In the genomic region with DNA sequence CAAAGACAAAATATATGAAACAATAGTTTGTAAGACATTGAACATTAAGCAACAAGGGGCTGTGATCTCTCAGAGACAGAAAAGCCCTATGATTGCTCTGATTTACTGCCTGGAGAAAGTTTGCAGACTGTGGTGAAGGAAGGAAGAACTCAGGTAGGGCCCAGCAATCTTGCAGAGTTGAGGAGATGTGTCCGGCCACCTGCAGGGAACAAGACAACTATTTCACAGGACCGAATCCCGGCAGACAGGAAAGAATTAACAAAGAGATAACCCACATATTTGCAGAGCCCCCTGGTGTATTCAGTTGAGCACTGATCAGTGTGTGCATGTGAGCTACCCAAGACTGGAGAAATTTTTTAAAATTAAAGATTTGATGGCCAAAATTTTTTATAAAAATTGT, we compare ENCODE assay signal across 20 cellular contexts. TPM values are rescaled to one million over a fixed set of nuclear protein-coding genes. Genes with fewer than 3 reads are reported as not detected.
DNase-seq lines count a peak whose midpoint lies in the region; ATAC-seq, FAIRE-seq and TF ChIP-seq lines count a peak whose summit lies in the region.
"Had no signal": no experiment of that assay in that cellular context is flagged by ENCODE, and none has a peak within 500 bp of the region (broad histone marks: within the 10 kb centered on the region; RNA-seq: fewer than 3 reads in every experiment).

No MANE protein-coding gene starts in this region.

- H3K4me3 Mint-ChIP-seq in WTC11 (no peak overlapping the region), T-cell (no peak overlapping the region)
- H3K4me3 Mint-ChIP-seq: CD4-positive, alpha-beta memory T cell had no signal

- H3K9me3 Mint-ChIP-seq in WTC11 (peaks cover 23% of the 10 kb centered on the region), T-cell (peaks cover 0 to 7% (median 4%) of the 10 kb centered on the region in 3 donors)

- H4K8ac ChIP-seq in neuronal stem cell (ENCODE audit: low read depth, low read length) = no peak overlapping the region

- H3K36me3 Mint-ChIP-seq in WTC11 (peaks cover 6% of the 10 kb centered on the region), T-cell (no peaks in the 10 kb centered on the region)
- H3K36me3 Mint-ChIP-seq: CD4-positive, alpha-beta memory T cell had no signal

- H3K14ac ChIP-seq in neuronal stem cell (ENCODE audit: low read length) = no peak overlapping the region

- no peak overlapping the region for H2BK5ac ChIP-seq in neuronal stem cell (ENCODE audit: low read length)

- no peak overlapping the region for H4K91ac ChIP-seq in neuronal stem cell (ENCODE audit: low read depth, low read length, poor library complexity)

- H3K4me1 Mint-ChIP-seq in WTC11 = peaks cover 21% of the 10 kb centered on the region
- H3K4me1 Mint-ChIP-seq in T-cell = no peaks in the 10 kb centered on the region
- H3K4me1 Mint-ChIP-seq: CD4-positive, alpha-beta memory T cell had no signal

- H3K9me3 ChIP-seq in neuronal stem cell (replicated peaks in 1 of 2; ENCODE audit: control insufficient read depth in 2 of 2, insufficient read depth in 1 of 2, low read depth in 1 of 2, low read length in 2 of 2) = no peaks in the 10 kb centered on the region
- H3K9me3 ChIP-seq: HAP-1 had no signal

- POLR2A ChIA-PET in WTC11 (lab: Charles Lee) (no interaction called here), T-cell (lab: Charles Lee) (no interaction called here)

- no peak overlapping the region for H2BK15ac ChIP-seq in neuronal stem cell (ENCODE audit: low read length)

- WGBS in neuronal stem cell (ENCODE audit: extremely low coverage in 2 of 2, insufficient read length in 2 of 2, insufficient replicate concordance in 1 of 2), 2 donors = no CpG with 5 or more reads among the region's 3 CpGs

- H2BK120ac ChIP-seq in neuronal stem cell (ENCODE audit: low read depth, low read length) = no peak overlapping the region

- no peaks in the 10 kb centered on the region for H3K36me3 ChIP-seq in neuronal stem cell (replicated peaks in 1 of 2; ENCODE audit: control insufficient read depth in 2 of 2, insufficient read depth in 2 of 2, low read length in 2 of 2)
- H3K36me3 ChIP-seq: HAP-1 had no signal

- peak; percentile 51 for FAIRE-seq in HTR-8/SVneo (lab: Jason Lieb, UNC)
- FAIRE-seq: G401.6, GM12892, H54 had no signal

- no peak overlapping the region for H3K4me2 ChIP-seq in neuronal stem cell (ENCODE audit: insufficient read depth, low read length, poor library complexity, severe bottlenecking)

- H3K4me3 ChIP-seq in neuronal stem cell (ENCODE audit: low read length in 2 of 2) = no peak overlapping the region
- H3K4me3 ChIP-seq: HAP-1 had no signal

- H3K27ac ChIP-seq in neuronal stem cell (replicated peaks; ENCODE audit: low read length) = no peak overlapping the region

- H2AK5ac ChIP-seq in neuronal stem cell (ENCODE audit: low read depth, low read length) = no peak overlapping the region

- TF ChIP-seq CTCF in WTC11 (IDR thresholded peaks at IDR 0.05) = no peak

- H3K27ac Mint-ChIP-seq in WTC11 (no peak overlapping the region), T-cell (no peak overlapping the region)
- H3K27ac Mint-ChIP-seq: CD4-positive, alpha-beta memory T cell had no signal

- H3K79me1 ChIP-seq in neuronal stem cell (ENCODE audit: low read depth, low read length) = no peaks in the 10 kb centered on the region

- H3K27me3 ChIP-seq in neuronal stem cell (ENCODE audit: control insufficient read depth in 3 of 3, insufficient read depth in 3 of 3, low read depth in 1 of 3, low read length in 3 of 3) = no peaks in the 10 kb centered on the region

- H3K23ac ChIP-seq in neuronal stem cell (ENCODE audit: low read depth, low read length, poor library complexity) = no peak overlapping the region

- H2AFZ ChIP-seq in neuronal stem cell (ENCODE audit: low read length) = peak overlapping the region; percentile 27

- no peak overlapping the region for H2BK12ac ChIP-seq in neuronal stem cell (ENCODE audit: low read length)

- no peak overlapping the region for H3K9ac ChIP-seq in neuronal stem cell (ENCODE audit: low read depth, low read length, poor library complexity)

- H3K27me3 Mint-ChIP-seq in WTC11 (ENCODE audit: low read depth) (peaks cover 2% of the 10 kb centered on the region; the same call in 1 of the 2 replicates), T-cell (peaks cover 0 to 2% of the 10 kb centered on the region in 2 donors)

- CTCF ChIA-PET in WTC11 (lab: Charles Lee) = no interaction called here
- CTCF ChIA-PET in T-cell (lab: Charles Lee) = no interaction called here

- no peak overlapping the region for H3K18ac ChIP-seq in neuronal stem cell (ENCODE audit: low read length)

- H3K4ac ChIP-seq in neuronal stem cell (ENCODE audit: low read length) = no peak overlapping the region

- 0 out of 2 replicates have a peak, but pooled peaks have one; percentile 34 for ATAC-seq in WTC11
- no peak for ATAC-seq in GM18867 (IDR thresholded peaks at IDR 0.05; ENCODE audit: unreplicated experiment)
- ATAC-seq in T-cell (replicated peaks in 1 of 4) = no peak
- no peak for ATAC-seq in HG03571 (IDR thresholded peaks at IDR 0.05; ENCODE audit: unreplicated experiment)

- H3K4me1 ChIP-seq in neuronal stem cell (ENCODE audit: control insufficient read depth in 2 of 2, insufficient read depth in 1 of 2, low read depth in 1 of 2, low read length in 2 of 2) = no peaks in the 10 kb centered on the region
- H3K4me1 ChIP-seq: HAP-1 had no signal

- DNase-seq in HTR-8/SVneo (ENCODE audit: insufficient read length, low spot score) (no peak), WTC11 (ENCODE audit: low spot score) (no peak), iPS-NIHi7 (ENCODE audit: extremely low spot score) (peak; percentile 14), neuronal stem cell (ENCODE audit: low spot score) (no peak), T-cell (no peak), DMS79 (lab: John Stamatoyannopoulos, UW) (no peak)
- DNase-seq: C1 segment of cervical spinal cord; Calu3; CD4-positive, alpha-beta memory T cell; COR-L47; DMS53; DND-41; GOT3 had no signal

TF ChIP-seq in WTC11, 78 proteins besides CTCF, POLR2A, EP300 and RAD21:
- TF ChIP-seq, protein P1, sequence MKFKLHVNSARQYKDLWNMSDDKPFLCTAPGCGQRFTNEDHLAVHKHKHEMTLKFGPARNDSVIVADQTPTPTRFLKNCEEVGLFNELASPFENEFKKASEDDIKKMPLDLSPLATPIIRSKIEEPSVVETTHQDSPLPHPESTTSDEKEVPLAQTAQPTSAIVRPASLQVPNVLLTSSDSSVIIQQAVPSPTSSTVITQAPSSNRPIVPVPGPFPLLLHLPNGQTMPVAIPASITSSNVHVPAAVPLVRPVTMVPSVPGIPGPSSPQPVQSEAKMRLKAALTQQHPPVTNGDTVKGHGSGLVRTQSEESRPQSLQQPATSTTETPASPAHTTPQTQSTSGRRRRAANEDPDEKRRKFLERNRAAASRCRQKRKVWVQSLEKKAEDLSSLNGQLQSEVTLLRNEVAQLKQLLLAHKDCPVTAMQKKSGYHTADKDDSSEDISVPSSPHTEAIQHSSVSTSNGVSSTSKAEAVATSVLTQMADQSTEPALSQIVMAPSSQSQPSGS (CRISPR knock-in tag; IDR thresholded peaks at IDR 0.05; ENCODE audit: borderline replicate concordance, low read depth) = no peak
- TF ChIP-seq ZNF396 (CRISPR knock-in tag; IDR thresholded peaks at IDR 0.05; ENCODE audit: borderline replicate concordance) = no peak
- TF ChIP-seq, protein P2, sequence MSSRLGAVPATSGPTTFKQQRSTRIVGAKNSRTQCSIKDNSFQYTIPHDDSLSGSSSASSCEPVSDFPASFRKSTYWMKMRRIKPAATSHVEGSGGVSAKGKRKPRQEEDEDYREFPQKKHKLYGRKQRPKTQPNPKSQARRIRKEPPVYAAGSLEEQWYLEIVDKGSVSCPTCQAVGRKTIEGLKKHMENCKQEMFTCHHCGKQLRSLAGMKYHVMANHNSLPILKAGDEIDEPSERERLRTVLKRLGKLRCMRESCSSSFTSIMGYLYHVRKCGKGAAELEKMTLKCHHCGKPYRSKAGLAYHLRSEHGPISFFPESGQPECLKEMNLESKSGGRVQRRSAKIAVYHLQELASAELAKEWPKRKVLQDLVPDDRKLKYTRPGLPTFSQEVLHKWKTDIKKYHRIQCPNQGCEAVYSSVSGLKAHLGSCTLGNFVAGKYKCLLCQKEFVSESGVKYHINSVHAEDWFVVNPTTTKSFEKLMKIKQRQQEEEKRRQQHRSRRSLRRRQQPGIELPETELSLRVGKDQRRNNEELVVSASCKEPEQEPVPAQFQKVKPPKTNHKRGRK (CRISPR knock-in tag; IDR thresholded peaks at IDR 0.05; ENCODE audit: borderline replicate concordance) = no peak

RNA-seq across cellular contexts. Expression of a gene that starts 58.3 kb away (rescaled TPM):
- total RNA-seq in WTC11 (2021) (1.5 to 2.1 TPM (median 1.8 TPM) in 3 replicates), T-cell (not detected)
- 6.4 TPM for polyA plus RNA-seq in neuronal stem cell (2013, experiment 1 of 2)
- 6.4 TPM for polyA plus RNA-seq in neuronal stem cell (2013, experiment 2 of 2)
- total RNA-seq: A673; CD4-positive, alpha-beta memory T cell had no signal
- polyA plus RNA-seq: CD4-positive, alpha-beta memory T cell had no signal
